18 cellular contexts compared by ENCODE assay signal in genomic region chr17:32658470-32659418, GRCh38.
DNase-seq lines count a peak whose midpoint lies in the region; ATAC-seq and TF ChIP-seq lines count a peak whose summit lies in the region.
"Had no signal": no experiment of that assay in that cellular context is flagged by ENCODE, and none has a peak within 500 bp of the region (broad histone marks: within the 10 kb centered on the region; RNA-seq: fewer than 3 reads in every experiment).

No MANE protein-coding gene starts in this region.

- no peak overlapping the region for H4K8ac ChIP-seq in IMR-90 (ENCODE audit: low read depth in 2 of 2, low read length in 2 of 2)

- H3K9me3 Mint-ChIP-seq in naive thymus-derived CD8-positive, alpha-beta T cell: no peaks in the 10 kb centered on the region
- H3K9me3 Mint-ChIP-seq: activated CD4-positive, alpha-beta T cell treated with anti-CD3 and anti-CD28 coated beads, Interleukin-2, amount 10 ng/mL, durations not matched to agents 24 days and 14 days; activated naive CD4-positive, alpha-beta T cell treated with anti-CD3 and anti-CD28 coated beads, Interleukin-2, amount 50 U/mL, for 72 hours; activated T-helper 1 cell treated with anti-CD3 and anti-CD28 coated beads, Interleukin-12 subunit alpha, Interleukin-12 subunit beta, Interleukin-2, Interleukin-4 antibody, amounts not matched to agents 30 ng/mL and 10 ng/mL and 1 ng/mL, durations not matched to agents 14 hours and 24 hours and 36 hours; effector memory CD8-positive, alpha-beta T cell; memory B cell; naive B cell had no signal

- H3K36me3 ChIP-seq in IMR-90 (ENCODE audit: control insufficient read depth, insufficient read depth, low read length) (no peaks in the 10 kb centered on the region), right atrium auricular region (peaks cover 14% of the 10 kb centered on the region)

- H3K4me3 ChIP-seq in IMR-90 (ENCODE audit: insufficient read depth, low read depth, low read length) (no peak overlapping the region), right atrium auricular region (no peak overlapping the region)
- H3K4me3 ChIP-seq: esophagus muscularis mucosa had no signal

- H3K9me3 ChIP-seq in IMR-90 (ENCODE audit: control insufficient read depth, insufficient read depth, low read length): no peaks in the 10 kb centered on the region
- no peaks in the 10 kb centered on the region for H3K9me3 ChIP-seq in right atrium auricular region
- H3K9me3 ChIP-seq: esophagus muscularis mucosa had no signal

- no peak overlapping the region for H3K18ac ChIP-seq in IMR-90 (ENCODE audit: low read depth, low read length)

- H4K20me1 ChIP-seq in IMR-90 (ENCODE audit: insufficient read depth, low read length): no peaks in the 10 kb centered on the region

- H3K27ac ChIP-seq in IMR-90 (ENCODE audit: insufficient read depth, low read length) (no peak overlapping the region), VCaP (peak overlapping the region; percentile 59), right atrium auricular region (peak overlapping the region; percentile 37 to 38), temporal lobe (ENCODE audit: low read depth, low read length) (peak overlapping the region; percentile 55)
- H3K27ac ChIP-seq: esophagus muscularis mucosa had no signal

- H2BK120ac ChIP-seq in IMR-90 (ENCODE audit: low read depth, low read length): no peak overlapping the region

- dilution Hi-C loops in IMR-90 (cut with HindIII; ENCODE audit: low sequenced_read_pairs, unreplicated experiment): no loop called here

- peaks cover 0 to 3% (median 0%) of the 10 kb centered on the region in 5 donors for H3K27me3 Mint-ChIP-seq in naive thymus-derived CD8-positive, alpha-beta T cell
- H3K27me3 Mint-ChIP-seq: effector memory CD8-positive, alpha-beta T cell; memory B cell had no signal

- no peak overlapping the region for H3K4ac ChIP-seq in IMR-90 (ENCODE audit: low read depth, low read length)

- no peak overlapping the region for H3K56ac ChIP-seq in IMR-90 (ENCODE audit: extremely low read depth, insufficient read depth, low read length)

- in situ Hi-C loops in IMR-90 (cut with MboI; ENCODE audit: low sequenced_read_pairs): loop anchor here (25.0 kb wide), 1 partner anchor 104 kb away; no protein-coding TSS in a partner anchor

- TF ChIP-seq POLR2A in IMR-90 (IDR thresholded peaks at IDR 0.05; ENCODE audit: low read depth, low read length): no peak

- no peak overlapping the region for H2AFZ ChIP-seq in IMR-90 (replicated peaks; ENCODE audit: low read length, poor library complexity)

- H3K23ac ChIP-seq in IMR-90 (ENCODE audit: low read depth, low read length): no peak overlapping the region

- no peak for DNase-seq in IMR-90
- DNase-seq in right atrium auricular region (ENCODE audit: low spot score): no peak
- no peak for DNase-seq in activated T-cell treated with anti-CD3 and anti-CD28 coated beads, Interleukin-2, amount 50 U/mL, for 1 hour
- DNase-seq in naive thymus-derived CD8-positive, alpha-beta T cell: no peak
- DNase-seq: GF-D8, kidney had no signal

- BruUV-seq in IMR-90 (replicated peaks; lab: Mats Ljungman, UMichigan): no TSS peak

- POLR2A ChIA-PET in IMR-90 (lab: Charles Lee; ENCODE audit: unreplicated experiment): interaction anchor here (0.5 kb wide), 1 partner anchor 497 kb away, joined by 3 read pairs; no protein-coding TSS in a partner anchor
- POLR2A ChIA-PET in naive thymus-derived CD8-positive, alpha-beta T cell (lab: Charles Lee): interaction anchor here (0.6 kb wide), 1 partner anchor 35 kb away, joined by 6 read pairs; no protein-coding TSS in a partner anchor

- no peak overlapping the region for H2BK5ac ChIP-seq in IMR-90 (ENCODE audit: low read depth, low read length, poor library complexity, severe bottlenecking)

- H2AK5ac ChIP-seq in IMR-90 (ENCODE audit: low read depth, low read length): no peak overlapping the region

- TF ChIP-seq CTCF in IMR-90 (conservative IDR thresholded peaks at IDR 0.05; ENCODE audit: low read depth, low read length) (no peak), VCaP (conservative IDR thresholded peaks at IDR 0.05) (no peak), right atrium auricular region (IDR thresholded peaks at IDR 0.05) (no peak)

- intact Hi-C loops in IMR-90 (cut with micrococcal nuclease): loop anchor here (1.0 to 5.0 kb wide), 3 partner anchors 97 to 1093 kb away; partner anchors contain the start of gene CDK5R1

- H3K36me3 Mint-ChIP-seq in naive thymus-derived CD8-positive, alpha-beta T cell: peaks cover 0 to 13% (median 11%) of the 10 kb centered on the region in 3 donors
- H3K36me3 Mint-ChIP-seq: activated CD8-positive, alpha-beta memory T cell treated with anti-CD3 and anti-CD28 coated beads, Interleukin-2, amount 10 ng/mL, durations not matched to agents 7 days and 5 days; activated naive CD4-positive, alpha-beta T cell treated with anti-CD3 and anti-CD28 coated beads, Interleukin-2, amount 50 U/mL, for 72 hours had no signal

- ATAC-seq in IMR-90 (ENCODE audit: low read depth) (no peak), GM21423 (IDR thresholded peaks at IDR 0.05; ENCODE audit: unreplicated experiment) (no peak)
- no peak for ATAC-seq in naive thymus-derived CD8-positive, alpha-beta T cell

- no peaks in the 10 kb centered on the region for H3K9me1 ChIP-seq in IMR-90 (ENCODE audit: insufficient read depth, low read length)

- H3K79me1 ChIP-seq in IMR-90 (ENCODE audit: low read depth in 1 of 2, low read length in 2 of 2): no peaks in the 10 kb centered on the region

- H3K4me1 Mint-ChIP-seq in naive thymus-derived CD8-positive, alpha-beta T cell: no peaks in the 10 kb centered on the region
- H3K4me1 Mint-ChIP-seq: activated CD4-positive, alpha-beta T cell treated with anti-CD3 and anti-CD28 coated beads, Interleukin-2, amount 10 ng/mL, durations not matched to agents 24 days and 14 days; naive B cell had no signal

- CTCF ChIA-PET in IMR-90 (lab: Yijun Ruan, JAX): interaction anchor here (0.6 to 1.7 kb wide), 13 partner anchors 9 to 1092 kb away, joined by 3 to 17 read pairs (median 4); partner anchors contain the start of gene CDK5R1

- no peaks in the 10 kb centered on the region; the same call in 1 of the 2 replicates for H3K27me3 ChIP-seq in IMR-90 (ENCODE audit: control insufficient read depth, insufficient read depth, low read length)
- no peaks in the 10 kb centered on the region for H3K27me3 ChIP-seq in right atrium auricular region
- H3K27me3 ChIP-seq: esophagus muscularis mucosa had no signal

- H4K91ac ChIP-seq in IMR-90 (ENCODE audit: insufficient read depth, low read depth, low read length): no peak overlapping the region

- H3K14ac ChIP-seq in IMR-90 (replicated peaks; ENCODE audit: low read depth, low read length): no peak overlapping the region

- no peak overlapping the region for H2BK20ac ChIP-seq in IMR-90 (ENCODE audit: low read depth, low read length)

- H3K4me1 ChIP-seq in IMR-90 (ENCODE audit: control insufficient read depth, insufficient read depth, low read length) (no peaks in the 10 kb centered on the region), right atrium auricular region (peaks cover 0 to 12% of the 10 kb centered on the region in 2 donors)

- peak overlapping the region; percentile 15 for H2AK9ac ChIP-seq in IMR-90 (replicated peaks; ENCODE audit: low read depth, low read length, poor library complexity)

- no peak overlapping the region for H3K9ac ChIP-seq in IMR-90 (ENCODE audit: low read depth, low read length)

- no peak for TF ChIP-seq RAD21 in IMR-90 (IDR thresholded peaks at IDR 0.05; ENCODE audit: low read length)

- H3K4me2 ChIP-seq in IMR-90 (ENCODE audit: low read depth, low read length): no peak overlapping the region

- H3K4me3 Mint-ChIP-seq in naive thymus-derived CD8-positive, alpha-beta T cell: no peak overlapping the region
- H3K4me3 Mint-ChIP-seq: activated CD4-positive, alpha-beta T cell treated with anti-CD3 and anti-CD28 coated beads, Interleukin-2, amount 10 ng/mL, durations not matched to agents 24 days and 14 days; activated CD8-positive, alpha-beta memory T cell treated with anti-CD3 and anti-CD28 coated beads, Interleukin-2, amount 10 ng/mL, durations not matched to agents 7 days and 5 days; activated T-helper 1 cell treated with anti-CD3 and anti-CD28 coated beads, Interleukin-12 subunit alpha, Interleukin-12 subunit beta, Interleukin-2, Interleukin-4 antibody, amounts not matched to agents 30 ng/mL and 10 ng/mL and 1 ng/mL, durations not matched to agents 14 hours and 24 hours and 36 hours; effector memory CD8-positive, alpha-beta T cell; memory B cell; naive B cell; T-helper 17 cell had no signal

- 70% methylated on average over 10 of the region's 23 CpGs; no CpG with 5 or more reads in 1 of the 2 experiments for WGBS in IMR-90 (ENCODE audit: extremely low coverage in 2 of 2, insufficient read length in 1 of 2), 2 experiments

- no peak overlapping the region for H3K27ac Mint-ChIP-seq in naive thymus-derived CD8-positive, alpha-beta T cell
- H3K27ac Mint-ChIP-seq: activated CD4-positive, alpha-beta T cell treated with anti-CD3 and anti-CD28 coated beads, Interleukin-2, amount 10 ng/mL, durations not matched to agents 24 days and 14 days; activated CD8-positive, alpha-beta memory T cell treated with anti-CD3 and anti-CD28 coated beads, Interleukin-2, amount 10 ng/mL, durations not matched to agents 7 days and 5 days; activated naive CD4-positive, alpha-beta T cell treated with anti-CD3 and anti-CD28 coated beads, Interleukin-2, amount 50 U/mL, for 72 hours; activated T-helper 1 cell treated with anti-CD3 and anti-CD28 coated beads, Interleukin-12 subunit alpha, Interleukin-12 subunit beta, Interleukin-2, Interleukin-4 antibody, amounts not matched to agents 30 ng/mL and 10 ng/mL and 1 ng/mL, durations not matched to agents 14 hours and 24 hours and 36 hours; effector memory CD8-positive, alpha-beta T cell; memory B cell; T-helper 17 cell had no signal

- H2BK15ac ChIP-seq in IMR-90 (ENCODE audit: low read depth, low read length): no peak overlapping the region

- H4K5ac ChIP-seq in IMR-90 (ENCODE audit: low read depth, low read length): no peak overlapping the region

TF ChIP-seq in IMR-90, 13 proteins besides CTCF, POLR2A, EP300 and RAD21 (continues in another document):
- TF ChIP-seq RCOR1 (IDR thresholded peaks at IDR 0.05; ENCODE audit: insufficient replicate concordance, low read length) (no peak), RFX5 (IDR thresholded peaks at IDR 0.05; ENCODE audit: low read depth, low read length) (no peak), BHLHE40 (IDR thresholded peaks at IDR 0.05; ENCODE audit: low read depth, low read length) (no peak), NFE2L2 (IDR thresholded peaks at IDR 0.05; ENCODE audit: low read depth, low read length) (no peak), USF2 (IDR thresholded peaks at IDR 0.05; ENCODE audit: low read depth, low read length) (no peak), MAFK (IDR thresholded peaks at IDR 0.05; ENCODE audit: low read depth, low read length) (no peak), CHD1 (IDR thresholded peaks at IDR 0.05; ENCODE audit: low read depth, low read length) (no peak)
